ENCODE assay signal across 11 cellular contexts in the genomic region with DNA sequence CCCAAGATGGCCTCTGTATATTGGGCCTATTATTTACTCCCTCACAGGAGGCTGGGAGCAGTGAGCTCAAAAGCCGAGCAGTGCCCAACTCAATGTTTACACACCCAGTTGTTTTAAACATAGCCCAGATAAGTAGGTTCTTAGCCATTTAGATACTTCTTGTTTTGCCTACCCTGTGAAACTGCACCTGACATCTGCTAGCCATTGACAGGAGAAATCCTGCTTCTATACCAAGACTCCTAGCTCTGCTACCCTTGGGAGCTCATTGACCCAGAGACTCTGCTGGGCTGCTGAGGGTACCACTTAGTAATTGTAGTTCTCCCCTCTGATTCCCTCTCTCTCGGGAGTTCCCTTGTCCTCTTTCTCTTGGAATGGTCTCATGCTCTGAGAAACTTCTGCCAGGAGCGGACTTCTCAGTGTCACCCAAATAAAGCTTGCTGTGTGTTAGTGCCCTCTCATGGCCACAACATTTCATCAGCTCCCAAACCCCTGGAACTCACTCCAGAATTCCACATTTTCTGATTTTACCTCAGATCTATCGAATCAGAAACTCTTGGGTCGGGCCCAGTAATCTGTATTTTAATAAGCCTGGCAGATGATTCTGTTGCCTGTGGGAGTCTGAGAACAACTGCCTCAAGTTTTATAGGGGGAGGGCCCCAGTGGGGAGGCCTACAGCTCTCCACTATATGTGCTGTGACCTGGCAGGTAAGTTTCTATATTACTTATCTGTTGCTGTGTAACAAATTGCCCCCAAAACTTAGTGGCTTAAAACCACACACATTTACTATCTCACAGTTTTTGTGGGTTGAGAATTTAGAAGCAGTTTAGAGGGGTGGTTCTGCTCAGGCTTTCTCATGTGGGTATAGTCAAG.
DNase-seq lines count a peak whose midpoint lies in the region; ATAC-seq, FAIRE-seq and TF ChIP-seq lines count a peak whose summit lies in the region.
"Had no signal": no experiment of that assay in that cellular context is flagged by ENCODE, and none has a peak within 500 bp of the region (broad histone marks: within the 10 kb centered on the region; RNA-seq: fewer than 3 reads in every experiment).

No MANE protein-coding gene starts in this region.

- H3K27ac ChIP-seq in A673 (ENCODE audit: low read depth, low read length, poor library complexity, severe bottlenecking) (no peak overlapping the region), adrenal gland (no peak overlapping the region), keratinocyte (ENCODE audit: control insufficient read depth, insufficient read depth, low read length) (no peak overlapping the region), psoas muscle (no peak overlapping the region)
- H3K27ac ChIP-seq: vagina had no signal

- H3K9me3 ChIP-seq in A673 (ENCODE audit: low read depth, low read length, poor library complexity, severe bottlenecking) (no peaks in the 10 kb centered on the region), adrenal gland (replicated peaks in 1 of 3) (no peaks in the 10 kb centered on the region), keratinocyte (ENCODE audit: control insufficient read depth, low read depth, low read length) (no peaks in the 10 kb centered on the region), psoas muscle (no peaks in the 10 kb centered on the region)
- H3K9me3 ChIP-seq: vagina had no signal

- H3K79me2 ChIP-seq in keratinocyte (ENCODE audit: control insufficient read depth, insufficient read depth, low read length): no peaks in the 10 kb centered on the region

- FAIRE-seq in H54 (lab: Jason Lieb, UNC): no peak
- no peak for FAIRE-seq in keratinocyte (lab: Jason Lieb, UNC)

- no peaks in the 10 kb centered on the region for H3K9me1 ChIP-seq in keratinocyte (ENCODE audit: control insufficient read depth, extremely low read depth, insufficient read depth, low read length)

- DNase-seq in A673 (ENCODE audit: low spot score) (peak; percentile 67), H54 (ENCODE audit: insufficient read length, low spot score) (peak; percentile 9), adrenal gland (peak in 5 of 7 donors; percentile 21 to 25 (median 21)), keratinocyte (ENCODE audit: low read depth, low spot score) (no peak), psoas muscle (no peak), NCI-H1930 (lab: John Stamatoyannopoulos, UW) (no peak), MV-4-11 (lab: John Stamatoyannopoulos, UW) (no peak), T-helper 2 cell (no peak)
- DNase-seq: DMS79 treated with DMSO at 0.1 percent for 48 hours, T-helper 1 cell had no signal

- H3K4me1 ChIP-seq in A673 (ENCODE audit: insufficient read depth, low read length, poor library complexity, severe bottlenecking): peaks cover 7% of the 10 kb centered on the region
- no peaks in the 10 kb centered on the region for H3K4me1 ChIP-seq in adrenal gland (replicated peaks in 1 of 2)
- no peaks in the 10 kb centered on the region for H3K4me1 ChIP-seq in keratinocyte (ENCODE audit: control insufficient read depth, extremely low read depth, insufficient read depth, low read length)
- H3K4me1 ChIP-seq in psoas muscle: no peaks in the 10 kb centered on the region
- H3K4me1 ChIP-seq: vagina had no signal

- TF ChIP-seq CTCF in A673 (conservative IDR thresholded peaks at IDR 0.05; ENCODE audit: low read depth, low read length) (peak; percentile 67), adrenal gland (IDR thresholded peaks at IDR 0.05) (peak in 5 of 6 experiments; percentile 18 to 35 (median 32)), keratinocyte (optimal IDR thresholded peaks at IDR 0.05 in 1 of 3, IDR thresholded peaks at IDR 0.05 in 1 of 3, conservative IDR thresholded peaks at IDR 0.05 in 1 of 3; ENCODE audit: extremely low read depth in 1 of 3, insufficient read depth in 2 of 3, low read length in 3 of 3) (peak in 2 of 3 experiments; percentile 52), psoas muscle (IDR thresholded peaks at IDR 0.05) (no peak)

- no TSS peak for BruUV-seq in A673 (replicated peaks; lab: Mats Ljungman, UMichigan)

- no peak overlapping the region for H3K4me3 ChIP-seq in A673 (ENCODE audit: low read depth, low read length, poor library complexity, severe bottlenecking)
- no peak overlapping the region for H3K4me3 ChIP-seq in adrenal gland
- no peak overlapping the region for H3K4me3 ChIP-seq in keratinocyte (ENCODE audit: control insufficient read depth in 2 of 3, extremely low read depth in 1 of 3, insufficient read depth in 2 of 3, low read depth in 1 of 3, low read length in 3 of 3)
- H3K4me3 ChIP-seq in psoas muscle: no peak overlapping the region
- H3K4me3 ChIP-seq: vagina had no signal

- dilution Hi-C loops in keratinocyte (cut with MboI; ENCODE audit: extremely low pct_ligation_motif_present, low sequenced_read_pairs): no loop called here

- H3K36me3 ChIP-seq in A673 (ENCODE audit: insufficient read depth, low read length, poor library complexity, severe bottlenecking): no peaks in the 10 kb centered on the region
- H3K36me3 ChIP-seq in adrenal gland (replicated peaks in 1 of 2): no peaks in the 10 kb centered on the region
- H3K36me3 ChIP-seq in keratinocyte (ENCODE audit: control insufficient read depth in 2 of 2, extremely low read depth in 1 of 2, insufficient read depth in 2 of 2, low read length in 2 of 2): no peaks in the 10 kb centered on the region
- no peaks in the 10 kb centered on the region for H3K36me3 ChIP-seq in psoas muscle (ENCODE audit: insufficient read depth in 1 of 2, low read depth in 1 of 2)
- H3K36me3 ChIP-seq: vagina had no signal

- TF ChIP-seq POLR2A in H54 (IDR thresholded peaks at IDR 0.05; ENCODE audit: low read depth, low read length) (no peak), adrenal gland (IDR thresholded peaks at IDR 0.05) (no peak)

- no peak overlapping the region for H3K4me2 ChIP-seq in keratinocyte (ENCODE audit: control insufficient read depth, extremely low read depth, insufficient read depth, low read depth, low read length)

- 70 to 80% (median 75%) methylated on average over 5 of the region's 5 CpGs for WGBS in adrenal gland, 4 donors
- WGBS in psoas muscle, 3 donors: 66 to 79% (median 74%) methylated on average over 5 of the region's 5 CpGs

- CTCF ChIA-PET in A673 (lab: Charles Lee): interaction anchor here (0.7 to 1.1 kb wide), 3 partner anchors 143 to 170 kb away, joined by 4 to 5 read pairs (median 4); no protein-coding TSS in a partner anchor

- H3K27me3 ChIP-seq in A673 (replicated peaks; ENCODE audit: insufficient read depth, low read depth, low read length, poor library complexity): no peaks in the 10 kb centered on the region
- no peaks in the 10 kb centered on the region for H3K27me3 ChIP-seq in adrenal gland
- no peaks in the 10 kb centered on the region for H3K27me3 ChIP-seq in keratinocyte (ENCODE audit: control insufficient read depth, extremely low read depth, insufficient read depth, low read length)
- peaks cover 0 to 4% (median 0%) of the 10 kb centered on the region in 3 donors for H3K27me3 ChIP-seq in psoas muscle (ENCODE audit: insufficient read depth in 3 of 3, low read length in 2 of 3)
- H3K27me3 ChIP-seq: vagina had no signal

- POLR2A ChIA-PET in A673 (lab: Charles Lee; ENCODE audit: low non-redundant PET): no interaction called here

- intact Hi-C loops in A673 (cut with micrococcal nuclease; ENCODE audit: unreplicated experiment): loop anchor here (1.0 kb wide), 1 partner anchor 145 kb away; no protein-coding TSS in a partner anchor
- intact Hi-C loops in adrenal gland (cut with DNase I): loop anchor here in 1 of 2 donors (10.0 kb wide), 1 partner anchor 143 kb away; no protein-coding TSS in a partner anchor
- intact Hi-C loops in psoas muscle (cut with DNase I): no loop called here

- no peak overlapping the region for H3K9ac ChIP-seq in keratinocyte (ENCODE audit: control insufficient read depth, extremely low read depth, insufficient read depth, low read length)

- ATAC-seq in psoas muscle: no peak

- no peaks in the 10 kb centered on the region for H4K20me1 ChIP-seq in keratinocyte (ENCODE audit: control insufficient read depth, extremely low read depth, insufficient read depth, low read length)

- no peak overlapping the region for H2AFZ ChIP-seq in keratinocyte (ENCODE audit: control insufficient read depth, low read length)

Comparison
In these comparisons a context has a peak if more than half of its experiments do, and no peak if none do; other contexts are left out.
1. DNase-seq: peak in A673 (single experiment), H54 (single experiment) and adrenal gland (5 of 7); none in keratinocyte (single experiment), psoas muscle (0 of 2), NCI-H1930 (0 of 2), MV-4-11 (single experiment) and T-helper 2 cell (0 of 5).